In genomic region chr2:20541305-20541640, GRCh38 we compare ENCODE assay signal across 1 cellular context.
TF ChIP-seq lines count a peak whose summit lies in the region.

No MANE protein-coding gene starts in this region.

TF ChIP-seq in liver, 16 proteins besides CTCF, POLR2A, EP300 and RAD21 (continued from another document):
- TF ChIP-seq EGR1 (IDR thresholded peaks at IDR 0.05; ENCODE audit: low read depth in 2 of 2) (no peak), YY1 (IDR thresholded peaks at IDR 0.05) (no peak), GABPA (IDR thresholded peaks at IDR 0.05 in 1 of 2, conservative IDR thresholded peaks at IDR 0.05 in 1 of 2) (no peak), TAF1 (conservative IDR thresholded peaks at IDR 0.05) (no peak), MAX (IDR thresholded peaks at IDR 0.05) (no peak), JUND (IDR thresholded peaks at IDR 0.05) (no peak), NR2F2 (IDR thresholded peaks at IDR 0.05) (no peak)
- TF ChIP-seq, protein P1, sequence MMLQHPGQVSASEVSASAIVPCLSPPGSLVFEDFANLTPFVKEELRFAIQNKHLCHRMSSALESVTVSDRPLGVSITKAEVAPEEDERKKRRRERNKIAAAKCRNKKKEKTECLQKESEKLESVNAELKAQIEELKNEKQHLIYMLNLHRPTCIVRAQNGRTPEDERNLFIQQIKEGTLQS (IDR thresholded peaks at IDR 0.05): no peak
- TF ChIP-seq, protein P2, sequence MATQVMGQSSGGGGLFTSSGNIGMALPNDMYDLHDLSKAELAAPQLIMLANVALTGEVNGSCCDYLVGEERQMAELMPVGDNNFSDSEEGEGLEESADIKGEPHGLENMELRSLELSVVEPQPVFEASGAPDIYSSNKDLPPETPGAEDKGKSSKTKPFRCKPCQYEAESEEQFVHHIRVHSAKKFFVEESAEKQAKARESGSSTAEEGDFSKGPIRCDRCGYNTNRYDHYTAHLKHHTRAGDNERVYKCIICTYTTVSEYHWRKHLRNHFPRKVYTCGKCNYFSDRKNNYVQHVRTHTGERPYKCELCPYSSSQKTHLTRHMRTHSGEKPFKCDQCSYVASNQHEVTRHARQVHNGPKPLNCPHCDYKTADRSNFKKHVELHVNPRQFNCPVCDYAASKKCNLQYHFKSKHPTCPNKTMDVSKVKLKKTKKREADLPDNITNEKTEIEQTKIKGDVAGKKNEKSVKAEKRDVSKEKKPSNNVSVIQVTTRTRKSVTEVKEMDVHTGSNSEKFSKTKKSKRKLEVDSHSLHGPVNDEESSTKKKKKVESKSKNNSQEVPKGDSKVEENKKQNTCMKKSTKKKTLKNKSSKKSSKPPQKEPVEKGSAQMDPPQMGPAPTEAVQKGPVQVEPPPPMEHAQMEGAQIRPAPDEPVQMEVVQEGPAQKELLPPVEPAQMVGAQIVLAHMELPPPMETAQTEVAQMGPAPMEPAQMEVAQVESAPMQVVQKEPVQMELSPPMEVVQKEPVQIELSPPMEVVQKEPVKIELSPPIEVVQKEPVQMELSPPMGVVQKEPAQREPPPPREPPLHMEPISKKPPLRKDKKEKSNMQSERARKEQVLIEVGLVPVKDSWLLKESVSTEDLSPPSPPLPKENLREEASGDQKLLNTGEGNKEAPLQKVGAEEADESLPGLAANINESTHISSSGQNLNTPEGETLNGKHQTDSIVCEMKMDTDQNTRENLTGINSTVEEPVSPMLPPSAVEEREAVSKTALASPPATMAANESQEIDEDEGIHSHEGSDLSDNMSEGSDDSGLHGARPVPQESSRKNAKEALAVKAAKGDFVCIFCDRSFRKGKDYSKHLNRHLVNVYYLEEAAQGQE (IDR thresholded peaks at IDR 0.05): no peak
